Comparison of ENCODE assay signal across 8 cellular contexts in genomic region chr17:44323359-44324091, GRCh38. TPM values are rescaled to one million over a fixed set of nuclear protein-coding genes. Genes with fewer than 3 reads are reported as not detected.
DNase-seq lines count a peak whose midpoint lies in the region; ATAC-seq, FAIRE-seq and TF ChIP-seq lines count a peak whose summit lies in the region.

No MANE protein-coding gene starts in this region.

- H3K79me2 ChIP-seq in SU-DHL-6 (ENCODE audit: insufficient read depth, low read length), result peaks cover 9% of the 10 kb centered on the region

- H3K9me3 ChIP-seq in SU-DHL-6 (ENCODE audit: insufficient read depth, low read length), result no peaks in the 10 kb centered on the region

- no peaks in the 10 kb centered on the region for H4K20me1 ChIP-seq in SU-DHL-6 (ENCODE audit: low read depth, low read length)

- peak overlapping the region; percentile 90 for H3K4me3 ChIP-seq in GM06990 (replicated peaks; ENCODE audit: low read depth, low read length)
- peak overlapping the region; percentile 71 for H3K4me3 ChIP-seq in SU-DHL-6 (ENCODE audit: insufficient read depth, low read length, poor library complexity, severe bottlenecking)
- H3K4me3 ChIP-seq in fibroblast of villous mesenchyme (ENCODE audit: low read depth, low read length), result peak overlapping the region; percentile 84
- peak overlapping the region; percentile 85 for H3K4me3 ChIP-seq in rectal smooth muscle tissue (ENCODE audit: low read length)

- peaks cover 5% of the 10 kb centered on the region for H3K4me1 ChIP-seq in rectal smooth muscle tissue (ENCODE audit: control insufficient read depth, insufficient read depth, low read length)

- peak overlapping the region; percentile 92 for H3K4me2 ChIP-seq in SU-DHL-6 (ENCODE audit: low read depth, low read length, poor library complexity, severe bottlenecking)

- no peak overlapping the region for H2AFZ ChIP-seq in SU-DHL-6 (ENCODE audit: low read depth, low read length, severe bottlenecking)

- ATAC-seq in GM21423 (IDR thresholded peaks at IDR 0.05; ENCODE audit: unreplicated experiment), result no peak

- H3F3A ChIP-seq in SU-DHL-6 (ENCODE audit: insufficient read depth), result peaks cover 20% of the 10 kb centered on the region

- H3K9ac ChIP-seq in SU-DHL-6 (ENCODE audit: low read length) (peak overlapping the region; percentile 76), rectal smooth muscle tissue (ENCODE audit: low read length) (peak overlapping the region; percentile 61)

- H3K27me3 ChIP-seq in GM06990 (replicated peaks; ENCODE audit: control insufficient read depth, insufficient read depth, low read length) (no peaks in the 10 kb centered on the region), SU-DHL-6 (ENCODE audit: low read length) (no peaks in the 10 kb centered on the region), rectal smooth muscle tissue (ENCODE audit: control insufficient read depth, insufficient read depth, low read length) (no peaks in the 10 kb centered on the region)

- H3K36me3 ChIP-seq in GM06990 (ENCODE audit: control insufficient read depth, insufficient read depth, low read length) (peaks cover 28% of the 10 kb centered on the region), SU-DHL-6 (ENCODE audit: low read length) (no peaks in the 10 kb centered on the region), rectal smooth muscle tissue (ENCODE audit: control insufficient read depth, insufficient read depth, low read length) (peaks cover 9% of the 10 kb centered on the region)

- DNase-seq in GM06990 (ENCODE audit: extremely low read depth, insufficient read length), result no peak
- DNase-seq in fibroblast of villous mesenchyme (ENCODE audit: low read depth), result no peak
- DNase-seq in putamen (ENCODE audit: low spot score), result no peak
- no peak for DNase-seq in NCI-H345 treated with DMSO at 0.1 percent for 48 hours (lab: John Stamatoyannopoulos, UW; ENCODE audit: unreplicated experiment)
- DNase-seq in D721Med (ENCODE audit: insufficient read length, low spot score), result no peak

- no peak for FAIRE-seq in D721Med (lab: Jason Lieb, UNC)

- no peak overlapping the region for H3K27ac ChIP-seq in SU-DHL-6 (ENCODE audit: low read depth, low read length)
- H3K27ac ChIP-seq in rectal smooth muscle tissue (ENCODE audit: low read depth, low read length), result no peak overlapping the region

- TF ChIP-seq CTCF in GM06990 (IDR thresholded peaks at IDR 0.05; ENCODE audit: insufficient read depth, low read length, poor library complexity, severe bottlenecking) (no peak), SU-DHL-6 (IDR thresholded peaks at IDR 0.05; ENCODE audit: insufficient read depth, low read length, poor library complexity, severe bottlenecking) (no peak), fibroblast of villous mesenchyme (IDR thresholded peaks at IDR 0.05; ENCODE audit: insufficient read depth, low read depth, low read length) (no peak), D721Med (IDR thresholded peaks at IDR 0.05; ENCODE audit: insufficient read depth, missing control alignments) (no peak)

- H3K9me2 ChIP-seq in SU-DHL-6 (replicated peaks; ENCODE audit: insufficient read depth, low read length), result no peaks in the 10 kb centered on the region

RNA-seq across cellular contexts. Expression of gene SLC25A39, which starts 1.1 kb away (rescaled TPM):
- total RNA-seq in fibroblast of villous mesenchyme, result 58.9 and 61.7 TPM in 2 replicates

RNA-seq across cellular contexts. Expression of gene RUNDC3A, which starts 15.1 kb away (rescaled TPM):
- total RNA-seq in fibroblast of villous mesenchyme, result under 0.01 TPM in 1 of 2 replicates, not detected in the other

RNA-seq across cellular contexts. Expression of gene GRN, which starts 21.6 kb away (rescaled TPM):
- total RNA-seq in fibroblast of villous mesenchyme, result 165 and 256 TPM in 2 replicates

RNA-seq across cellular contexts. Expression of gene FAM171A2, which starts 40.1 kb away (rescaled TPM):
- 0.86 and 2.6 TPM in 2 replicates for total RNA-seq in fibroblast of villous mesenchyme

RNA-seq across cellular contexts. Expression of gene SLC4A1, which starts 55.6 kb away (rescaled TPM):
- total RNA-seq in fibroblast of villous mesenchyme, result not detected in 2 replicates
